ENCODE assay signal across 25 cellular contexts in genomic region chr2:192030289-192030688, GRCh38.
A peak's percentile ranks its signal among the peaks of the same experiment; 100 is the strongest.
DNase-seq lines count a peak whose midpoint lies in the region; ATAC-seq and TF ChIP-seq lines count a peak whose summit lies in the region.
"Had no signal": no experiment of that assay in that cellular context is flagged by ENCODE, and none has a peak within 500 bp of the region (broad histone marks: within the 10 kb centered on the region; RNA-seq: fewer than 3 reads in every experiment).

No MANE protein-coding gene starts in this region.

- H3K9me1 ChIP-seq in IMR-90 (ENCODE audit: insufficient read depth, low read length), result peaks cover 4% of the 10 kb centered on the region; the same call in 1 of the 2 replicates

- no peaks in the 10 kb centered on the region for H3K36me3 ChIP-seq in IMR-90 (ENCODE audit: control insufficient read depth, insufficient read depth, low read length)
- H3K36me3 ChIP-seq in testis (ENCODE audit: low read depth, missing control alignments), result no peaks in the 10 kb centered on the region
- H3K36me3 ChIP-seq: esophagus muscularis mucosa, left ventricle myocardium inferior, tibial nerve had no signal

- no peak overlapping the region for H3K23ac ChIP-seq in IMR-90 (ENCODE audit: low read depth, low read length)

- no peak overlapping the region for H3K56ac ChIP-seq in IMR-90 (ENCODE audit: extremely low read depth, insufficient read depth, low read length)

- ATAC-seq in GM18858 (IDR thresholded peaks at IDR 0.05; ENCODE audit: unreplicated experiment), result peak; percentile 43
- no peak for ATAC-seq in IMR-90 (ENCODE audit: low read depth)
- ATAC-seq in stimulated activated effector memory CD8-positive, alpha-beta T cell treated with anti-CD3 and anti-CD28 coated beads, Interleukin-12 subunit alpha, Interleukin-12 subunit beta, amount 100 ng/mL, for 72 hours, result peak; percentile 32
- ATAC-seq in stimulated activated naive B cell treated with anti-CD40 and anti-IgM and Interleukin-4, amounts not matched to agents 10 μg/mL and 1 μg/mL and 100 μg/mL, for 72 hours (replicated peaks), result no peak
- ATAC-seq: activated CD8-positive, alpha-beta T cell treated with anti-CD3 and anti-CD28 coated beads, Interleukin-2, amount 10 ng/mL, durations not matched to agents 7 days and 5 days; heart left ventricle; mucosa of descending colon had no signal

- no peak overlapping the region for H4K91ac ChIP-seq in IMR-90 (ENCODE audit: insufficient read depth, low read depth, low read length)

- DNase-seq in IMR-90, result peak; percentile 12
- peak; percentile 7 for DNase-seq in fibroblast of gingiva (ENCODE audit: low read depth)
- no peak for DNase-seq in stimulated activated effector memory CD8-positive, alpha-beta T cell treated with anti-CD3 and anti-CD28 coated beads, Interleukin-12 subunit alpha, Interleukin-12 subunit beta, amount 100 ng/mL, for 72 hours (ENCODE audit: low spot score in 2 of 2)
- no peak for DNase-seq in ACHN
- no peak for DNase-seq in stimulated activated naive B cell treated with anti-CD40 and anti-IgM and Interleukin-4, amounts not matched to agents 10 μg/mL and 1 μg/mL and 100 μg/mL, for 72 hours
- DNase-seq in testis, result no peak
- DNase-seq: activated CD4-positive, CD25-positive, alpha-beta regulatory T cell treated with anti-CD3 and anti-CD28 coated beads, Interleukin-2, amount 50 U/mL, for 72 hours; activated CD8-positive, alpha-beta T cell treated with anti-CD3 and anti-CD28 coated beads, Interleukin-2, amount 10 ng/mL, durations not matched to agents 7 days and 5 days; activated naive CD4-positive, alpha-beta T cell treated with anti-CD3 and anti-CD28 coated beads for 36 hours; activated T-cell treated with anti-CD3 and anti-CD28 coated beads, Interleukin-2, amount 50 U/mL, for 1 hour; effector CD8-positive, alpha-beta T cell; heart left ventricle; left ventricle myocardium inferior; mucosa of descending colon; NCI-H1417 treated with DMSO at 0.1 percent for 48 hours; NCI-H2171 treated with DMSO at 0.1 percent for 48 hours; NCI-H748 treated with DMSO at 0.1 percent for 48 hours; stimulated activated CD4-positive, alpha-beta T cell treated with anti-CD3 and anti-CD28 coated beads, Interleukin-2, amount 100 ng/mL, for 24 hours; stimulated activated naive CD4-positive, alpha-beta T cell treated with Interleukin-2 at 50 U/mL for 16 hours had no signal

- H3K9me3 ChIP-seq in IMR-90 (ENCODE audit: control insufficient read depth, insufficient read depth, low read length), result no peaks in the 10 kb centered on the region
- H3K9me3 ChIP-seq in testis, result no peaks in the 10 kb centered on the region
- H3K9me3 ChIP-seq: esophagus muscularis mucosa, heart left ventricle, left ventricle myocardium inferior, mucosa of descending colon, tibial nerve had no signal

- H3K9me3 Mint-ChIP-seq in stimulated activated effector memory CD8-positive, alpha-beta T cell treated with anti-CD3 and anti-CD28 coated beads, Interleukin-12 subunit alpha, Interleukin-12 subunit beta, amount 100 ng/mL, for 72 hours, result no peaks in the 10 kb centered on the region
- H3K9me3 Mint-ChIP-seq in stimulated activated naive B cell treated with anti-CD40 and anti-IgM and Interleukin-4, amounts not matched to agents 10 μg/mL and 1 μg/mL and 100 μg/mL, for 72 hours, result no peaks in the 10 kb centered on the region
- H3K9me3 Mint-ChIP-seq: activated naive CD4-positive, alpha-beta T cell treated with anti-CD3 and anti-CD28 coated beads for 36 hours had no signal

- H3K27ac ChIP-seq in IMR-90 (ENCODE audit: insufficient read depth, low read length), result no peak overlapping the region
- no peak overlapping the region for H3K27ac ChIP-seq in testis
- H3K27ac ChIP-seq: esophagus muscularis mucosa, heart left ventricle, HL-60, left ventricle myocardium inferior, tibial nerve had no signal

- 89% methylated on average over 1 of the region's 1 CpG; no CpG with 5 or more reads in 1 of the 2 experiments for WGBS in IMR-90 (ENCODE audit: extremely low coverage in 2 of 2, insufficient read length in 1 of 2), 2 experiments
- 94% methylated on average over 1 of the region's 1 CpG for WGBS in testis, 2 donors

- H3K4ac ChIP-seq in IMR-90 (ENCODE audit: low read depth, low read length), result no peak overlapping the region

- H3K27me3 ChIP-seq in IMR-90 (ENCODE audit: control insufficient read depth, insufficient read depth, low read length), result no peaks in the 10 kb centered on the region
- H3K27me3 ChIP-seq in testis, result no peaks in the 10 kb centered on the region
- H3K27me3 ChIP-seq: esophagus muscularis mucosa, heart left ventricle, tibial nerve had no signal

- TF ChIP-seq RAD21 in IMR-90 (IDR thresholded peaks at IDR 0.05; ENCODE audit: low read length), result no peak

- no peak overlapping the region for H2AFZ ChIP-seq in IMR-90 (replicated peaks; ENCODE audit: low read length, poor library complexity)

- dilution Hi-C loops in IMR-90 (cut with HindIII; ENCODE audit: low sequenced_read_pairs, unreplicated experiment), result no loop called here

- CTCF ChIA-PET in IMR-90 (lab: Yijun Ruan, JAX), result no interaction called here

- H3K27ac Mint-ChIP-seq in stimulated activated effector memory CD8-positive, alpha-beta T cell treated with anti-CD3 and anti-CD28 coated beads, Interleukin-12 subunit alpha, Interleukin-12 subunit beta, amount 100 ng/mL, for 72 hours, result no peak overlapping the region
- no peak overlapping the region for H3K27ac Mint-ChIP-seq in stimulated activated naive B cell treated with anti-CD40 and anti-IgM and Interleukin-4, amounts not matched to agents 10 μg/mL and 1 μg/mL and 100 μg/mL, for 72 hours
- H3K27ac Mint-ChIP-seq: activated CD8-positive, alpha-beta T cell treated with anti-CD3 and anti-CD28 coated beads, Interleukin-2, amount 10 ng/mL, durations not matched to agents 7 days and 5 days; activated naive CD4-positive, alpha-beta T cell treated with anti-CD3 and anti-CD28 coated beads for 36 hours; IgD-negative memory B cell had no signal

- TF ChIP-seq CTCF in IMR-90 (conservative IDR thresholded peaks at IDR 0.05; ENCODE audit: low read depth, low read length), result no peak
- no peak for TF ChIP-seq CTCF in testis (IDR thresholded peaks at IDR 0.05)

- no peak overlapping the region for H4K8ac ChIP-seq in IMR-90 (ENCODE audit: low read depth in 2 of 2, low read length in 2 of 2)

- no peak overlapping the region for H2AK5ac ChIP-seq in IMR-90 (ENCODE audit: low read depth, low read length)

- H3K27me3 Mint-ChIP-seq in stimulated activated naive B cell treated with anti-CD40 and anti-IgM and Interleukin-4, amounts not matched to agents 10 μg/mL and 1 μg/mL and 100 μg/mL, for 72 hours, result no peaks in the 10 kb centered on the region

- POLR2A ChIA-PET in IMR-90 (lab: Charles Lee; ENCODE audit: unreplicated experiment), result no interaction called here

- H3K4me1 ChIP-seq in IMR-90 (ENCODE audit: control insufficient read depth, insufficient read depth, low read length) (peaks cover 5% of the 10 kb centered on the region), testis (no peaks in the 10 kb centered on the region)

- H3K4me1 Mint-ChIP-seq in stimulated activated effector memory CD8-positive, alpha-beta T cell treated with anti-CD3 and anti-CD28 coated beads, Interleukin-12 subunit alpha, Interleukin-12 subunit beta, amount 100 ng/mL, for 72 hours, result no peaks in the 10 kb centered on the region
- H3K4me1 Mint-ChIP-seq in stimulated activated naive B cell treated with anti-CD40 and anti-IgM and Interleukin-4, amounts not matched to agents 10 μg/mL and 1 μg/mL and 100 μg/mL, for 72 hours, result no peaks in the 10 kb centered on the region
- H3K4me1 Mint-ChIP-seq: IgD-negative memory B cell had no signal

- no peak overlapping the region for H2BK5ac ChIP-seq in IMR-90 (ENCODE audit: low read depth, low read length, poor library complexity, severe bottlenecking)

- H3K4me3 Mint-ChIP-seq in stimulated activated effector memory CD8-positive, alpha-beta T cell treated with anti-CD3 and anti-CD28 coated beads, Interleukin-12 subunit alpha, Interleukin-12 subunit beta, amount 100 ng/mL, for 72 hours, result no peak overlapping the region
- H3K4me3 Mint-ChIP-seq in stimulated activated naive B cell treated with anti-CD40 and anti-IgM and Interleukin-4, amounts not matched to agents 10 μg/mL and 1 μg/mL and 100 μg/mL, for 72 hours, result no peak overlapping the region
- H3K4me3 Mint-ChIP-seq: activated CD8-positive, alpha-beta T cell treated with anti-CD3 and anti-CD28 coated beads, Interleukin-2, amount 10 ng/mL, durations not matched to agents 7 days and 5 days; activated naive CD4-positive, alpha-beta T cell treated with anti-CD3 and anti-CD28 coated beads for 36 hours; IgD-negative memory B cell; neural crest cell had no signal

- no peak overlapping the region for H3K9ac ChIP-seq in IMR-90 (ENCODE audit: low read depth, low read length)

- H3K36me3 Mint-ChIP-seq in stimulated activated effector memory CD8-positive, alpha-beta T cell treated with anti-CD3 and anti-CD28 coated beads, Interleukin-12 subunit alpha, Interleukin-12 subunit beta, amount 100 ng/mL, for 72 hours, result no peaks in the 10 kb centered on the region
- no peaks in the 10 kb centered on the region for H3K36me3 Mint-ChIP-seq in stimulated activated naive B cell treated with anti-CD40 and anti-IgM and Interleukin-4, amounts not matched to agents 10 μg/mL and 1 μg/mL and 100 μg/mL, for 72 hours
- H3K36me3 Mint-ChIP-seq: IgD-negative memory B cell had no signal

- H2BK20ac ChIP-seq in IMR-90 (ENCODE audit: low read depth, low read length), result no peak overlapping the region

- TF ChIP-seq POLR2A in IMR-90 (IDR thresholded peaks at IDR 0.05; ENCODE audit: low read depth, low read length) (no peak), testis (IDR thresholded peaks at IDR 0.05) (no peak)

- H3K4me3 ChIP-seq in IMR-90 (ENCODE audit: insufficient read depth, low read depth, low read length), result no peak overlapping the region
- H3K4me3 ChIP-seq in testis, result no peak overlapping the region
- H3K4me3 ChIP-seq: esophagus muscularis mucosa, heart left ventricle, left ventricle myocardium inferior, mucosa of descending colon, tibial nerve had no signal

- H3K79me1 ChIP-seq in IMR-90 (ENCODE audit: low read depth in 1 of 2, low read length in 2 of 2), result no peaks in the 10 kb centered on the region

- H2BK15ac ChIP-seq in IMR-90 (ENCODE audit: low read depth, low read length), result no peak overlapping the region

- H3K18ac ChIP-seq in IMR-90 (ENCODE audit: low read depth, low read length), result peak overlapping the region; percentile 61; the same call in 1 of the 2 replicates

- no peak overlapping the region for H4K5ac ChIP-seq in IMR-90 (ENCODE audit: low read depth, low read length)

- H4K20me1 ChIP-seq in IMR-90 (ENCODE audit: insufficient read depth, low read length), result no peaks in the 10 kb centered on the region

- no peak overlapping the region for H2BK120ac ChIP-seq in IMR-90 (ENCODE audit: low read depth, low read length)

- in situ Hi-C loops in IMR-90 (cut with MboI; ENCODE audit: low sequenced_read_pairs) (no loop called here), ACHN (cut with HindIII; ENCODE audit: low pct_ligation_motif_present, low pct_unique_long_range_greater_than_20kb, low sequenced_read_pairs) (no loop called here)

- H3K4me2 ChIP-seq in IMR-90 (ENCODE audit: low read depth, low read length), result no peak overlapping the region

- H2AK9ac ChIP-seq in IMR-90 (replicated peaks; ENCODE audit: low read depth, low read length, poor library complexity), result no peak overlapping the region

- H3K14ac ChIP-seq in IMR-90 (replicated peaks; ENCODE audit: low read depth, low read length), result no peak overlapping the region

- intact Hi-C loops in IMR-90 (cut with micrococcal nuclease) (no loop called here), testis (cut with DNase I; ENCODE audit: low total_unique reads) (no loop called here)

- BruUV-seq in IMR-90 (replicated peaks; lab: Mats Ljungman, UMichigan), result no TSS peak

Comparison
In these comparisons a context has a peak if more than half of its experiments do, and no peak if none do; other contexts are left out.
1. ATAC-seq: peak in GM18858 (single experiment) and stimulated activated effector memory CD8-positive, alpha-beta T cell treated with anti-CD3 and anti-CD28 coated beads, Interleukin-12 subunit alpha, Interleukin-12 subunit beta, amount 100 ng/mL, for 72 hours (single experiment); none in IMR-90 (single experiment) and stimulated activated naive B cell treated with anti-CD40 and anti-IgM and Interleukin-4, amounts not matched to agents 10 μg/mL and 1 μg/mL and 100 μg/mL, for 72 hours (0 of 2).
2. DNase-seq: peak in IMR-90 (single experiment) and fibroblast of gingiva (single experiment); none in stimulated activated effector memory CD8-positive, alpha-beta T cell treated with anti-CD3 and anti-CD28 coated beads, Interleukin-12 subunit alpha, Interleukin-12 subunit beta, amount 100 ng/mL, for 72 hours (0 of 2), ACHN (single experiment), stimulated activated naive B cell treated with anti-CD40 and anti-IgM and Interleukin-4, amounts not matched to agents 10 μg/mL and 1 μg/mL and 100 μg/mL, for 72 hours (single experiment) and testis (single experiment).